Comparison of ENCODE assay signal across 21 cellular contexts in genomic region chr3:43876648-43877047, GRCh38.
DNase-seq lines count a peak whose midpoint lies in the region; ATAC-seq, FAIRE-seq and TF ChIP-seq lines count a peak whose summit lies in the region.
"Had no signal": no experiment of that assay in that cellular context is flagged by ENCODE, and none has a peak within 500 bp of the region (broad histone marks: within the 10 kb centered on the region; RNA-seq: fewer than 3 reads in every experiment).

No MANE protein-coding gene starts in this region.

- DNase-seq in A549 (ENCODE audit: low read depth in 1 of 2, low spot score in 1 of 2) (no peak), PC-9 (no peak), foreskin melanocyte (peak; percentile 60), KBM-7 (no peak)
- no peak for DNase-seq in activated CD4-positive, CD25-positive, alpha-beta regulatory T cell (lab: John Stamatoyannopoulos, UW)
- DNase-seq: ACHN; BE2C; C1 segment of cervical spinal cord; Caco-2; Calu3; CD4-positive, alpha-beta memory T cell; CD4-positive, CD25-positive, alpha-beta regulatory T cell; CD8-positive, alpha-beta memory T cell; DMS79 treated with DMSO at 0.1 percent for 48 hours; GF-D8 had no signal

- TF ChIP-seq EP300 in A549 (IDR thresholded peaks at IDR 0.05) = no peak

- no peak for FAIRE-seq in A549 (lab: Jason Lieb, UNC)
- FAIRE-seq: D721Med, G401.6, GM12891, GM19239 had no signal

- H3K4me2 ChIP-seq in A549 (peak overlapping the region; percentile 18; the same call in 1 of the 3 replicates), PC-9 (peak overlapping the region; percentile 20; the same call in 1 of the 2 replicates)
- H3K4me2 ChIP-seq: BLaER1 had no signal

- POLR2A ChIA-PET in A549 (lab: Yijun Ruan, JAX) (no interaction called here), PC-9 (lab: Charles Lee; ENCODE audit: unreplicated experiment) (interaction anchor here (0.7 kb wide), 1 partner anchor 228 kb away, joined by 3 read pairs; no protein-coding TSS in a partner anchor)

- 75% methylated on average over 2 of the region's 2 CpGs for WGBS in A549 (ENCODE audit: missing lambda C conversion rate)

- no peak for ATAC-seq in A549

- no peaks in the 10 kb centered on the region for H3K79me2 ChIP-seq in PC-9 (ENCODE audit: low read depth)

- no peak for TF ChIP-seq POLR2A in A549 (IDR thresholded peaks at IDR 0.05; ENCODE audit: low read length)

- TF ChIP-seq CTCF in A549 (IDR thresholded peaks at IDR 0.05) (no peak), PC-9 (conservative IDR thresholded peaks at IDR 0.05) (no peak)

- H3K9me2 ChIP-seq in PC-9 (ENCODE audit: insufficient read depth) = no peaks in the 10 kb centered on the region

- CTCF ChIA-PET in A549 (lab: Yijun Ruan, JAX) = no interaction called here
- CTCF ChIA-PET in PC-9 (lab: Charles Lee) = interaction anchor here (0.6 kb wide), 1 partner anchor 191 kb away, joined by 12 read pairs; no protein-coding TSS in a partner anchor

- intact Hi-C loops in PC-9 (cut with micrococcal nuclease; ENCODE audit: unreplicated experiment) = loop anchor here (5.0 to 10.0 kb wide), 3 partner anchors 242 to 332 kb away; no protein-coding TSS in a partner anchor

- H3K27ac ChIP-seq in A549 (0 out of 6 replicates have a peak overlapping the region, but pooled peaks of 1 of the 2 experiments have one; percentile 58), PC-9 (no peak overlapping the region)
- H3K27ac ChIP-seq: 22Rv1, BLaER1 had no signal

- H3K4me1 ChIP-seq in A549 = peaks cover 64% of the 10 kb centered on the region
- peaks cover 49% of the 10 kb centered on the region for H3K4me1 ChIP-seq in PC-9 (replicated peaks; ENCODE audit: insufficient read depth)
- H3K4me1 ChIP-seq: BE2C, Caco-2 had no signal

- H3K27me3 ChIP-seq in PC-9 (ENCODE audit: insufficient read depth, low read depth) = no peaks in the 10 kb centered on the region
- H3K27me3 ChIP-seq: BE2C, BLaER1 had no signal

- H3K36me3 ChIP-seq in PC-9 (ENCODE audit: low read depth) = no peaks in the 10 kb centered on the region
- H3K36me3 ChIP-seq: BE2C, BLaER1 had no signal

- H3K9me3 ChIP-seq in A549 (no peaks in the 10 kb centered on the region), PC-9 (ENCODE audit: insufficient read depth, low read depth) (no peaks in the 10 kb centered on the region; the same call in 1 of the 2 replicates)
- H3K9me3 ChIP-seq: BE2C, BLaER1, Caco-2 had no signal

- no TSS peak for BruUV-seq in PC-9 (replicated peaks; lab: Mats Ljungman, UMichigan)

- TF ChIP-seq RAD21 in A549 (conservative IDR thresholded peaks at IDR 0.05 in 1 of 2, IDR thresholded peaks at IDR 0.05 in 1 of 2) = no peak

- H3K4me3 ChIP-seq in A549 = no peak overlapping the region
- no peak overlapping the region for H3K4me3 ChIP-seq in PC-9
- H3K4me3 ChIP-seq: BLaER1 had no signal

- no peaks in the 10 kb centered on the region for H4K20me1 ChIP-seq in PC-9 (ENCODE audit: insufficient read depth)
- H4K20me1 ChIP-seq: BLaER1 had no signal

- in situ Hi-C loops in KBM-7 (cut with MboI; ENCODE audit: low pct_unique_long_range_greater_than_20kb, low sequenced_read_pairs) = no loop called here

- H3F3A ChIP-seq in PC-9 (ENCODE audit: insufficient read depth, low read depth) = peaks cover 30% of the 10 kb centered on the region

- no peak overlapping the region for H2AFZ ChIP-seq in PC-9

TF ChIP-seq in A549, 52 proteins besides CTCF, POLR2A, EP300 and RAD21:
- TF ChIP-seq MYC (IDR thresholded peaks at IDR 0.05; ENCODE audit: borderline replicate concordance, low read length) (no peak), EHMT2 (IDR thresholded peaks at IDR 0.05; ENCODE audit: low read depth) (no peak), RCOR1 (IDR thresholded peaks at IDR 0.05; ENCODE audit: low read depth, low read length) (no peak), MAFK (IDR thresholded peaks at IDR 0.05; ENCODE audit: partially characterized antibody) (no peak), EHF (CRISPR knock-in tag; IDR thresholded peaks at IDR 0.05) (no peak), HOXB13 (CRISPR knock-in tag; IDR thresholded peaks at IDR 0.05; ENCODE audit: low read depth) (no peak)
